20 cellular contexts compared by ENCODE assay signal in the genomic region with DNA sequence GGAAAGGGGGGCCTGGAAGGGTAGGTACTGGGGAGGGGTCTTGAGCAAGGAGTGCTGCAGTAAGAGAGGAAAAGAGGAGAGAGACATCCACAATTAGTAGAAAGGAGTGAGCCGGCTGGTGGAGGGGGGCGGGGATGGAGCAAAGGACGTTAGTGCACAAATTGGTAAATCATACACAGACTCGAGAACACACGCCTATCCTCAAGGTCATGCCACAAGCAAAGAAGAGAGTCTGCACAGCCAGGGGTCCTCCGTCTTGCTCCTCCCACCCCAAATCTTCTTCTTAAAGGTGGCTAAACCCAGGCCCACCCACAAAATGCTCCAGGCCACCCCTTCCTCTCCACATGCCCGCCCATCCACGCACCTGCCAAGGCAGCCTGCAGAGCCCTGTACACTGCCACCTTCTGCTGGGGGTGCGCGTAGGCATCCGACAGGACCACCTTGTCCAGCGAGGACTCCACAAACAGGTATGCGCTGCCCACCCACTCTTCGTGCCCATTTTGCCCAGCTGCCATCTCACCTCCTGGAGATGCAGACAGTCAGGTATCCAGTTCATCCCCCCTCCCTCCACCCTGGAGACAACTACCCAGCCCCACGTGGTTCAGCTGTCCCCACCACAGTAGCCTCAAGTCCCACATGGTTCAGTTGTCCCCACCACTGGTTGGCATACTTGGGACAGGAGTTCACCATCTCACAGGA. TPM values are rescaled to one million over a fixed set of nuclear protein-coding genes. Genes with fewer than 3 reads are reported as not detected.
DNase-seq lines count a peak whose midpoint lies in the region; ATAC-seq and TF ChIP-seq lines count a peak whose summit lies in the region.
"Had no signal": no experiment of that assay in that cellular context is flagged by ENCODE, and none has a peak within 500 bp of the region (broad histone marks: within the 10 kb centered on the region; RNA-seq: fewer than 3 reads in every experiment).

No MANE protein-coding gene starts in this region.

- peak overlapping the region; percentile 36 to 96 (median 81) for H3K4me3 Mint-ChIP-seq in CD4-positive, alpha-beta memory T cell
- H3K4me3 Mint-ChIP-seq in WTC11 = no peak overlapping the region; the same call in 1 of the 2 replicates
- H3K4me3 Mint-ChIP-seq: activated T-cell treated with anti-CD3 and anti-CD28 coated beads, Interleukin-2, amount 50 U/mL, for 24 hours had no signal

- ATAC-seq in WTC11 (no peak), left colon (peak; percentile 19), GM19467 (IDR thresholded peaks at IDR 0.05; ENCODE audit: unreplicated experiment) (no peak)
- ATAC-seq: sciatic nerve had no signal

- H3K9me3 ChIP-seq in BE2C = no peaks in the 10 kb centered on the region
- no peaks in the 10 kb centered on the region for H3K9me3 ChIP-seq in CD4-positive, alpha-beta memory T cell (ENCODE audit: control insufficient read depth in 1 of 2, low read length in 2 of 2)
- no peaks in the 10 kb centered on the region for H3K9me3 ChIP-seq in mesenchymal stem cell (ENCODE audit: control insufficient read depth, low read length)
- H3K9me3 ChIP-seq: neutrophil had no signal

- peaks cover 12% of the 10 kb centered on the region for H3K79me1 ChIP-seq in mesenchymal stem cell (replicated peaks; ENCODE audit: low read length, poor library complexity, severe bottlenecking)

- H3K18ac ChIP-seq in mesenchymal stem cell (ENCODE audit: low read depth in 1 of 2, low read length in 2 of 2) = no peak overlapping the region

- no peak overlapping the region for H3K4me2 ChIP-seq in mesenchymal stem cell (ENCODE audit: low read length, poor library complexity, severe bottlenecking)

- peaks cover 2 to 3% of the 10 kb centered on the region in 2 donors for H3K27me3 Mint-ChIP-seq in CD4-positive, alpha-beta memory T cell
- H3K27me3 Mint-ChIP-seq in WTC11 (ENCODE audit: low read depth) = peaks cover 100% of the 10 kb centered on the region

- no peak overlapping the region for H2BK5ac ChIP-seq in mesenchymal stem cell (ENCODE audit: low read depth, low read length, poor library complexity, severe bottlenecking)

- H3K9me3 Mint-ChIP-seq in CD4-positive, alpha-beta memory T cell = no peaks in the 10 kb centered on the region
- H3K9me3 Mint-ChIP-seq in WTC11 = no peaks in the 10 kb centered on the region
- H3K9me3 Mint-ChIP-seq: activated T-cell treated with anti-CD3 and anti-CD28 coated beads, Interleukin-2, amount 50 U/mL, for 24 hours had no signal

- H3K27ac Mint-ChIP-seq in CD4-positive, alpha-beta memory T cell = peak overlapping the region; percentile 94 to 100 (median 99)
- no peak overlapping the region for H3K27ac Mint-ChIP-seq in WTC11
- H3K27ac Mint-ChIP-seq: activated T-cell treated with anti-CD3 and anti-CD28 coated beads, Interleukin-2, amount 50 U/mL, for 24 hours had no signal

- H2BK120ac ChIP-seq in mesenchymal stem cell (ENCODE audit: low read depth, low read length) = no peak overlapping the region

- no peak overlapping the region for H3K4ac ChIP-seq in mesenchymal stem cell (ENCODE audit: low read depth in 1 of 2, low read length in 2 of 2)

- H3K14ac ChIP-seq in mesenchymal stem cell (ENCODE audit: low read length in 2 of 2) = no peak overlapping the region

- POLR2A ChIA-PET in CD4-positive, alpha-beta memory T cell (lab: Charles Lee; ENCODE audit: partially characterized antibody) = interaction anchor here (1.2 to 13.1 kb wide), 15 partner anchors 7 to 325 kb away, joined by 3 to 320 read pairs (median 27); a partner anchor contains a TSS
- POLR2A ChIA-PET in WTC11 (lab: Charles Lee) = no interaction called here

- no peak overlapping the region for H3K23ac ChIP-seq in mesenchymal stem cell (ENCODE audit: low read length in 2 of 2)

- H3K27me3 ChIP-seq in BE2C = peaks cover 12% of the 10 kb centered on the region
- no peaks in the 10 kb centered on the region for H3K27me3 ChIP-seq in CD4-positive, alpha-beta memory T cell (ENCODE audit: insufficient read depth, low read length)
- peaks cover 0 to 40% of the 10 kb centered on the region in 2 experiments for H3K27me3 ChIP-seq in mesenchymal stem cell (ENCODE audit: control insufficient read depth in 1 of 2, insufficient read depth in 1 of 2, low read length in 2 of 2)

- CTCF ChIA-PET in CD4-positive, alpha-beta memory T cell (lab: Charles Lee; ENCODE audit: partially characterized antibody) = interaction anchor here (1.0 to 13.4 kb wide), 14 partner anchors 11 to 203 kb away, joined by 3 to 187 read pairs (median 23); a partner anchor contains a TSS
- CTCF ChIA-PET in WTC11 (lab: Charles Lee) = interaction anchor here (1.2 to 15.3 kb wide), 19 partner anchors 13 to 272 kb away, joined by 5 to 386 read pairs (median 11); a partner anchor contains a TSS

- H3K27ac ChIP-seq in CD4-positive, alpha-beta memory T cell (ENCODE audit: low read depth, low read length) = peak overlapping the region; percentile 97
- no peak overlapping the region for H3K27ac ChIP-seq in mesenchymal stem cell (ENCODE audit: low read length, poor library complexity, severe bottlenecking)
- H3K27ac ChIP-seq: GM23248, neutrophil, RWPE1 had no signal

- no peak overlapping the region for H2BK12ac ChIP-seq in mesenchymal stem cell (ENCODE audit: low read length in 2 of 2)

- no peaks in the 10 kb centered on the region for H3K36me3 ChIP-seq in BE2C
- no peaks in the 10 kb centered on the region for H3K36me3 ChIP-seq in CD4-positive, alpha-beta memory T cell (ENCODE audit: insufficient read depth, low read length)
- H3K36me3 ChIP-seq in mesenchymal stem cell (ENCODE audit: control insufficient read depth in 1 of 2, insufficient read depth in 2 of 2, low read depth in 1 of 2, low read length in 2 of 2) = peaks cover 0 to 6% of the 10 kb centered on the region in 2 experiments

- peaks cover 46 to 86% (median 59%) of the 10 kb centered on the region in 4 donors for H3K4me1 Mint-ChIP-seq in CD4-positive, alpha-beta memory T cell
- H3K4me1 Mint-ChIP-seq in WTC11 = peaks cover 21% of the 10 kb centered on the region

- H3K4me3 ChIP-seq in BE2C (ENCODE audit: low read depth, low read length) (no peak overlapping the region), mesenchymal stem cell (ENCODE audit: insufficient read depth in 1 of 2, low read depth in 1 of 2, low read length in 2 of 2) (no peak overlapping the region)
- peak overlapping the region in 1 of 2 donors; percentile 40 for H3K4me3 ChIP-seq in CD4-positive, alpha-beta memory T cell (ENCODE audit: low read length in 2 of 2)
- H3K4me3 ChIP-seq: GM23248 had no signal

- H4K8ac ChIP-seq in mesenchymal stem cell (ENCODE audit: low read length) = no peak overlapping the region

- H2AK5ac ChIP-seq in mesenchymal stem cell (ENCODE audit: low read length, severe bottlenecking) = no peak overlapping the region

- H2AFZ ChIP-seq in mesenchymal stem cell (ENCODE audit: low read depth, low read length) = no peak overlapping the region
- H2AFZ ChIP-seq: GM23248 had no signal

- H3K4me1 ChIP-seq in BE2C (0 out of 2 replicates have a peak, but pooled peaks cover 2% of the 10 kb centered on the region), mesenchymal stem cell (ENCODE audit: control insufficient read depth, insufficient read depth, low read depth, low read length) (peaks cover 35% of the 10 kb centered on the region)
- peaks cover 65% of the 10 kb centered on the region for H3K4me1 ChIP-seq in CD4-positive, alpha-beta memory T cell (ENCODE audit: insufficient read depth, low read length)

- intact Hi-C loops in CD4-positive, alpha-beta memory T cell (cut with micrococcal nuclease) = no loop called here
- intact Hi-C loops in left colon (cut with DNase I, micrococcal nuclease) = loop anchor here (5.0 to 10.0 kb wide), 2 partner anchors 179 to 181 kb away; no protein-coding TSS in a partner anchor

- H3K36me3 Mint-ChIP-seq in CD4-positive, alpha-beta memory T cell = peaks cover 4 to 18% of the 10 kb centered on the region in 2 donors
- peaks cover 2% of the 10 kb centered on the region; the same call in 1 of the 2 replicates for H3K36me3 Mint-ChIP-seq in WTC11

- H4K91ac ChIP-seq in mesenchymal stem cell (ENCODE audit: low read length) = no peak overlapping the region

- DNase-seq in BE2C (peak; percentile 10), WTC11 (ENCODE audit: low spot score) (no peak), left colon (peak in 1 of 2 donors; percentile 61), mesenchymal stem cell (no peak), GM03348 (ENCODE audit: low spot score) (no peak), T-helper 9 cell (no peak)
- DNase-seq in CD4-positive, alpha-beta memory T cell = no peak
- DNase-seq: activated CD4-positive, CD25-positive, alpha-beta regulatory T cell treated with anti-CD3 and anti-CD28 coated beads, Interleukin-2, amount 50 U/mL, for 72 hours; activated T-cell treated with anti-CD3 and anti-CD28 coated beads, Interleukin-2, amount 50 U/mL, for 24 hours; amniotic stem cell; DMS79 treated with DMSO at 0.1 percent for 48 hours; foreskin melanocyte; GM23248; NCI-H2107; NCI-H774; stimulated activated CD4-positive, alpha-beta T cell treated with anti-CD3 and anti-CD28 coated beads, Interleukin-4, amount 100 ng/mL, for 24 hours had no signal

- H3K9ac ChIP-seq in mesenchymal stem cell (ENCODE audit: low read length) = no peak overlapping the region
- H3K9ac ChIP-seq: GM23248 had no signal

- no peak overlapping the region for H2BK15ac ChIP-seq in mesenchymal stem cell (ENCODE audit: low read depth, poor library complexity, severe bottlenecking)

- 47% methylated on average over 13 of the region's 15 CpGs for WGBS in mesenchymal stem cell

- TF ChIP-seq CTCF in BE2C (IDR thresholded peaks at IDR 0.05; ENCODE audit: low read depth, low read length) = no peak
- TF ChIP-seq CTCF in WTC11 (IDR thresholded peaks at IDR 0.05) = 0 out of 2 replicates have a peak, but pooled peaks have one; percentile 10

RNA-seq across cellular contexts. Expression of a gene that starts 3.4 kb away (rescaled TPM):
- polyA plus RNA-seq in BE2C (2012; ENCODE audit: insufficient read depth, insufficient read length, low read depth) = 6.0 TPM
- total RNA-seq in CD4-positive, alpha-beta memory T cell = 100 to 1,000 TPM; 161 to 173 TPM
- polyA plus RNA-seq in CD4-positive, alpha-beta memory T cell = 100 to 1,000 TPM; 221 to 285 TPM
- total RNA-seq in WTC11 (2021) (1.4 to 2.1 TPM (median 1.7 TPM) in 3 replicates), left colon (10 to 100 TPM; 25.5 to 27.4 TPM)
- polyA plus RNA-seq in mesenchymal stem cell (2013, experiment 1 of 2) = 11.1 TPM
- 11.5 TPM for polyA plus RNA-seq in mesenchymal stem cell (2013, experiment 2 of 2)

RNA-seq across cellular contexts. Expression of a gene that starts 3.5 kb away (rescaled TPM):
- polyA plus RNA-seq in BE2C (2012; ENCODE audit: insufficient read depth, insufficient read length, low read depth) = 14.4 TPM
- total RNA-seq in CD4-positive, alpha-beta memory T cell = 10 to 100 TPM; 69.9 to 76.2 TPM
- polyA plus RNA-seq in CD4-positive, alpha-beta memory T cell = 10 to 100 TPM; 19.2 to 26.5 TPM
- 1.1 to 1.2 TPM (median 1.1 TPM) in 3 replicates for total RNA-seq in WTC11 (2021)
- 10 to 100 TPM; 20.2 to 23.0 TPM for total RNA-seq in left colon
- polyA plus RNA-seq in mesenchymal stem cell (2013, experiment 1 of 2) = 6.1 TPM
- polyA plus RNA-seq in mesenchymal stem cell (2013, experiment 2 of 2) = 5.7 TPM

RNA-seq across cellular contexts. Expression of a gene that starts 5.5 kb away (rescaled TPM):
- polyA plus RNA-seq in BE2C (2012; ENCODE audit: insufficient read depth, insufficient read length, low read depth) = 6.2 TPM
- 10 to 100 TPM; 10.0 to 10.4 TPM for total RNA-seq in CD4-positive, alpha-beta memory T cell
- 10 to 100 TPM; 10.0 to 11.8 TPM for polyA plus RNA-seq in CD4-positive, alpha-beta memory T cell
- total RNA-seq in WTC11 (2021) = 6.4 to 7.8 TPM (median 7.6 TPM) in 3 replicates
- 1 to 10 TPM; 2.9 to 4.3 TPM for total RNA-seq in left colon
- polyA plus RNA-seq in mesenchymal stem cell (2013, experiment 1 of 2) = 32.5 TPM
- 32.0 TPM for polyA plus RNA-seq in mesenchymal stem cell (2013, experiment 2 of 2)

RNA-seq across cellular contexts. Expression of a gene that starts 8.2 kb away (rescaled TPM):
- 37.1 TPM for polyA plus RNA-seq in BE2C (2012; ENCODE audit: insufficient read depth, insufficient read length, low read depth)
- 10 to 100 TPM; 93.6 to 98.7 TPM for total RNA-seq in CD4-positive, alpha-beta memory T cell
- polyA plus RNA-seq in CD4-positive, alpha-beta memory T cell = under 1 TPM in 1 of 2 donors, not detected in 1; 0.37 TPM
- total RNA-seq in WTC11 (2021) (2.2 to 2.5 TPM (median 2.3 TPM) in 3 replicates), left colon (10 to 100 TPM; 36.5 to 39.2 TPM)
- polyA plus RNA-seq in mesenchymal stem cell (2013, experiment 1 of 2) = 4.1 TPM
- 3.3 TPM for polyA plus RNA-seq in mesenchymal stem cell (2013, experiment 2 of 2)

RNA-seq across cellular contexts. Expression of a gene that starts 14.0 kb away (rescaled TPM):
- 90.0 TPM for polyA plus RNA-seq in BE2C (2012; ENCODE audit: insufficient read depth, insufficient read length, low read depth)
- 10 to 100 TPM in 1 of 2 experiments, 1 to 10 TPM in 1; 9.6 to 12.5 TPM for total RNA-seq in CD4-positive, alpha-beta memory T cell
- polyA plus RNA-seq in CD4-positive, alpha-beta memory T cell = 1 to 10 TPM; 1.3 to 1.7 TPM
- 8.5 to 10.6 TPM (median 9.7 TPM) in 3 replicates for total RNA-seq in WTC11 (2021)
- 10 to 100 TPM; 23.1 to 30.2 TPM for total RNA-seq in left colon
- polyA plus RNA-seq in mesenchymal stem cell (2013, experiment 1 of 2) = 13.9 TPM
- 12.8 TPM for polyA plus RNA-seq in mesenchymal stem cell (2013, experiment 2 of 2)
